Comparison of ENCODE assay signal across 1 cellular context in the genomic region with DNA sequence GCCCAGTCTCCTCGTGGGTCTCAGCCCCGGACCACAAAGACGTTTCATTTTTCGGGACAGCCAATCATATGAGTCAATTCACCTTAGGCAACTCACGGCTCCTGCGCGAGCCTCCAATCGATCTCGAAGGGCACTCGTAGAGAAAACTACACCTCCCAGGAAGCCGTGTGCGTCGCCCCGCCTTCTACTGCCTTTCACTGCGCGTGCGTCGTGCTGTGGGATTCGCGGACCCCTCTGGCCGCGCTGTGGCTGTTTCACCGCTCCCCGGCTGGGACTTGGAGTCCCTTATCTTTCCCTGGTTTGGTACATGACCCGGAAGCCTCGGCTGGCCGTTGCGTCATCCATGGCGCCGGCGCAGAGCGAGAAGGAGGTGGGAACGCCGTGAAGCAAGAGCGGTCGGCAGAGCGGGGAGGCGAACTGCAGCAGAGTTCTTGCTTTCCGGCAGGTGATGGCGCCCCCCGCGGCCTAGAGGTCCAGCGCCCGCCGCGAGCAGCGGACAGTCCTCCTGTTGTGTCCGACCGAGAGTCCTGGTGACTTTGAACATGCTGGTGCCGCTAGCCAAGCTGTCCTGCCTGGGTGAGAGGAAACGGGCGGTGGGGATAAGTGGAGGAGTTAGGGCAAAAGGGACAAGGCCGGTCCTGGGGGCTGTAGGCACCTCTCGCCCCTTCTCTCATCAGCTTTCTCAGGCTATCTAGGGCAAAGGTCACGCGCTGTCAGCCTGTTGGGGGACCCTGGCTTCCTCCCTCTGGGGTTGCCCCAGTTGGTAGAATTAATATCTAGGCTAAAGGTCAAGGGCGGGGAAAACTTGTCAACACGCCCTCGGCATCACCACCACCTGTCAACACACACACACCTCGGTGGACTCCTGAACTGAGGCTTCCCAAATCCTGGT.
A peak's percentile ranks its signal among the peaks of the same experiment; 100 is the strongest.
TF ChIP-seq lines count a peak whose summit lies in the region.

Gene ETFDH (plus strand): TSS at position 382 of the 892 bp plus-strand sequence. CDS start 161 bp downstream, at position 543.

TF ChIP-seq in HEK293, 187 proteins besides CTCF, POLR2A, EP300 and RAD21 (continued from another document and continues in another):
- TF ChIP-seq ZIC2 (tag by site-specific recombination; IDR thresholded peaks at IDR 0.05) (peak; percentile 78), SCRT1 (tag by site-specific recombination; IDR thresholded peaks at IDR 0.05; ENCODE audit: borderline replicate concordance) (peak; percentile 21; the same call in 1 of the 2 replicates), ZNF791 (tag by site-specific recombination; IDR thresholded peaks at IDR 0.05) (no peak), ZNF211 (tag by site-specific recombination; IDR thresholded peaks at IDR 0.05; ENCODE audit: low read depth) (no peak), ZNF624 (tag by site-specific recombination; IDR thresholded peaks at IDR 0.05) (no peak), ZNF621 (tag by site-specific recombination; IDR thresholded peaks at IDR 0.05) (no peak), KLF8 (tag by site-specific recombination; IDR thresholded peaks at IDR 0.05) (no peak; the same call in 1 of the 2 replicates), ZBTB11 (tag by site-specific recombination; conservative IDR thresholded peaks at IDR 0.05; ENCODE audit: low read depth) (peak; percentile 67), PRDM1 (tag by site-specific recombination; IDR thresholded peaks at IDR 0.05) (no peak), ZNF394 (tag by site-specific recombination; IDR thresholded peaks at IDR 0.05; ENCODE audit: borderline replicate concordance) (peak; percentile 52; the same call in 1 of the 2 replicates), SP2 (tag by site-specific recombination; IDR thresholded peaks at IDR 0.05) (peak; percentile 96), REPIN1 (tag by site-specific recombination; IDR thresholded peaks at IDR 0.05; ENCODE audit: low read depth) (no peak), ZNF623 (tag by site-specific recombination; IDR thresholded peaks at IDR 0.05) (no peak), MYNN (tag by site-specific recombination; IDR thresholded peaks at IDR 0.05; ENCODE audit: borderline replicate concordance) (no peak), ZNF112 (tag by site-specific recombination; IDR thresholded peaks at IDR 0.05) (no peak), ZNF629 (tag by site-specific recombination; IDR thresholded peaks at IDR 0.05) (peak; percentile 95), ZNF404 (tag by site-specific recombination; IDR thresholded peaks at IDR 0.05) (no peak), ZSCAN16 (tag by site-specific recombination; IDR thresholded peaks at IDR 0.05) (no peak), GFI1B (tag by site-specific recombination; IDR thresholded peaks at IDR 0.05) (no peak), ZNF114 (tag by site-specific recombination; IDR thresholded peaks at IDR 0.05) (no peak), ZNF239 (tag by site-specific recombination; IDR thresholded peaks at IDR 0.05) (no peak), ZBTB1 (tag by site-specific recombination; IDR thresholded peaks at IDR 0.05) (no peak), SP7 (tag by site-specific recombination; IDR thresholded peaks at IDR 0.05) (peak; percentile 30; the same call in 1 of the 2 replicates), ZNF341 (tag by site-specific recombination; IDR thresholded peaks at IDR 0.05; ENCODE audit: low read depth) (peak; percentile 89), KLF7 (tag by site-specific recombination; IDR thresholded peaks at IDR 0.05; ENCODE audit: borderline replicate concordance) (no peak), ZNF24 (tag by site-specific recombination; IDR thresholded peaks at IDR 0.05) (peak; percentile 66; the same call in 1 of the 2 replicates), MZF1 (tag by site-specific recombination; IDR thresholded peaks at IDR 0.05; ENCODE audit: borderline replicate concordance) (peak; percentile 60; the same call in 1 of the 2 replicates), ZNF530 (tag by site-specific recombination; IDR thresholded peaks at IDR 0.05; ENCODE audit: low read depth) (no peak), ZNF658 (tag by site-specific recombination; IDR thresholded peaks at IDR 0.05) (no peak), ELK4 (IDR thresholded peaks at IDR 0.05; ENCODE audit: borderline replicate concordance, low read depth, low read length) (no peak), TCF7L2 (IDR thresholded peaks at IDR 0.05; ENCODE audit: borderline replicate concordance, low read depth, low read length) (no peak), SETDB1 (IDR thresholded peaks at IDR 0.05; ENCODE audit: insufficient read length, low read length) (peak; percentile 16), ZNF660 (tag by site-specific recombination; IDR thresholded peaks at IDR 0.05) (peak; percentile 55; the same call in 1 of the 2 replicates), PRDM6 (tag by site-specific recombination; IDR thresholded peaks at IDR 0.05) (no peak)
- TF ChIP-seq, protein P1, sequence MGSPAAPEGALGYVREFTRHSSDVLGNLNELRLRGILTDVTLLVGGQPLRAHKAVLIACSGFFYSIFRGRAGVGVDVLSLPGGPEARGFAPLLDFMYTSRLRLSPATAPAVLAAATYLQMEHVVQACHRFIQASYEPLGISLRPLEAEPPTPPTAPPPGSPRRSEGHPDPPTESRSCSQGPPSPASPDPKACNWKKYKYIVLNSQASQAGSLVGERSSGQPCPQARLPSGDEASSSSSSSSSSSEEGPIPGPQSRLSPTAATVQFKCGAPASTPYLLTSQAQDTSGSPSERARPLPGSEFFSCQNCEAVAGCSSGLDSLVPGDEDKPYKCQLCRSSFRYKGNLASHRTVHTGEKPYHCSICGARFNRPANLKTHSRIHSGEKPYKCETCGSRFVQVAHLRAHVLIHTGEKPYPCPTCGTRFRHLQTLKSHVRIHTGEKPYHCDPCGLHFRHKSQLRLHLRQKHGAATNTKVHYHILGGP (tag by site-specific recombination; IDR thresholded peaks at IDR 0.05) = no peak
- TF ChIP-seq, protein P2, sequence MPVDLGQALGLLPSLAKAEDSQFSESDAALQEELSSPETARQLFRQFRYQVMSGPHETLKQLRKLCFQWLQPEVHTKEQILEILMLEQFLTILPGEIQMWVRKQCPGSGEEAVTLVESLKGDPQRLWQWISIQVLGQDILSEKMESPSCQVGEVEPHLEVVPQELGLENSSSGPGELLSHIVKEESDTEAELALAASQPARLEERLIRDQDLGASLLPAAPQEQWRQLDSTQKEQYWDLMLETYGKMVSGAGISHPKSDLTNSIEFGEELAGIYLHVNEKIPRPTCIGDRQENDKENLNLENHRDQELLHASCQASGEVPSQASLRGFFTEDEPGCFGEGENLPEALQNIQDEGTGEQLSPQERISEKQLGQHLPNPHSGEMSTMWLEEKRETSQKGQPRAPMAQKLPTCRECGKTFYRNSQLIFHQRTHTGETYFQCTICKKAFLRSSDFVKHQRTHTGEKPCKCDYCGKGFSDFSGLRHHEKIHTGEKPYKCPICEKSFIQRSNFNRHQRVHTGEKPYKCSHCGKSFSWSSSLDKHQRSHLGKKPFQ (tag by site-specific recombination; IDR thresholded peaks at IDR 0.05) = peak; percentile 75; the same call in 1 of the 2 replicates
- TF ChIP-seq, protein P3, sequence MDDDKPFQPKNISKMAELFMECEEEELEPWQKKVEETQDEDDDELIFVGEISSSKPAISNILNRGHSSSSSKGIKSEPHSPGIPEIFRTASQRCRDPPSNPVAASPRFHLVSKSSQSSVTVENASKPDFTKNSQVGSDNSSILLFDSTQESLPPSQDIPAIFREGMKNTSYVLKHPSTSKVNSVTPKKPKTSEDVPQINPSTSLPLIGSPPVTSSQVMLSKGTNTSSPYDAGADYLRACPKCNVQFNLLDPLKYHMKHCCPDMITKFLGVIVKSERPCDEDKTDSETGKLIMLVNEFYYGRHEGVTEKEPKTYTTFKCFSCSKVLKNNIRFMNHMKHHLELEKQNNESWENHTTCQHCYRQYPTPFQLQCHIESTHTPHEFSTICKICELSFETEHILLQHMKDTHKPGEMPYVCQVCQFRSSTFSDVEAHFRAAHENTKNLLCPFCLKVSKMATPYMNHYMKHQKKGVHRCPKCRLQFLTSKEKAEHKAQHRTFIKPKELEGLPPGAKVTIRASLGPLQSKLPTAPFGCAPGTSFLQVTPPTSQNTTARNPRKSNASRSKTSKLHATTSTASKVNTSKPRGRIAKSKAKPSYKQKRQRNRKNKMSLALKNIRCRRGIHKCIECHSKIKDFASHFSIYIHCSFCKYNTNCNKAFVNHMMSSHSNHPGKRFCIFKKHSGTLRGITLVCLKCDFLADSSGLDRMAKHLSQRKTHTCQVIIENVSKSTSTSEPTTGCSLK (tag by site-specific recombination; IDR thresholded peaks at IDR 0.05) = no peak
- TF ChIP-seq, protein P4, sequence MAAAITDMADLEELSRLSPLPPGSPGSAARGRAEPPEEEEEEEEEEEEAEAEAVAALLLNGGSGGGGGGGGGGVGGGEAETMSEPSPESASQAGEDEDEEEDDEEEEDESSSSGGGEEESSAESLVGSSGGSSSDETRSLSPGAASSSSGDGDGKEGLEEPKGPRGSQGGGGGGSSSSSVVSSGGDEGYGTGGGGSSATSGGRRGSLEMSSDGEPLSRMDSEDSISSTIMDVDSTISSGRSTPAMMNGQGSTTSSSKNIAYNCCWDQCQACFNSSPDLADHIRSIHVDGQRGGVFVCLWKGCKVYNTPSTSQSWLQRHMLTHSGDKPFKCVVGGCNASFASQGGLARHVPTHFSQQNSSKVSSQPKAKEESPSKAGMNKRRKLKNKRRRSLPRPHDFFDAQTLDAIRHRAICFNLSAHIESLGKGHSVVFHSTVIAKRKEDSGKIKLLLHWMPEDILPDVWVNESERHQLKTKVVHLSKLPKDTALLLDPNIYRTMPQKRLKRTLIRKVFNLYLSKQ (tag by site-specific recombination; IDR thresholded peaks at IDR 0.05; ENCODE audit: borderline replicate concordance) = no peak
- TF ChIP-seq, protein P5, sequence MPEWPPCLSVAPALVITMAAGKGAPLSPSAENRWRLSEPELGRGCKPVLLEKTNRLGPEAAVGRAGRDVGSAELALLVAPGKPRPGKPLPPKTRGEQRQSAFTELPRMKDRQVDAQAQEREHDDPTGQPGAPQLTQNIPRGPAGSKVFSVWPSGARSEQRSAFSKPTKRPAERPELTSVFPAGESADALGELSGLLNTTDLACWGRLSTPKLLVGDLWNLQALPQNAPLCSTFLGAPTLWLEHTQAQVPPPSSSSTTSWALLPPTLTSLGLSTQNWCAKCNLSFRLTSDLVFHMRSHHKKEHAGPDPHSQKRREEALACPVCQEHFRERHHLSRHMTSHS (tag by site-specific recombination; IDR thresholded peaks at IDR 0.05) = no peak
- TF ChIP-seq, protein P6, sequence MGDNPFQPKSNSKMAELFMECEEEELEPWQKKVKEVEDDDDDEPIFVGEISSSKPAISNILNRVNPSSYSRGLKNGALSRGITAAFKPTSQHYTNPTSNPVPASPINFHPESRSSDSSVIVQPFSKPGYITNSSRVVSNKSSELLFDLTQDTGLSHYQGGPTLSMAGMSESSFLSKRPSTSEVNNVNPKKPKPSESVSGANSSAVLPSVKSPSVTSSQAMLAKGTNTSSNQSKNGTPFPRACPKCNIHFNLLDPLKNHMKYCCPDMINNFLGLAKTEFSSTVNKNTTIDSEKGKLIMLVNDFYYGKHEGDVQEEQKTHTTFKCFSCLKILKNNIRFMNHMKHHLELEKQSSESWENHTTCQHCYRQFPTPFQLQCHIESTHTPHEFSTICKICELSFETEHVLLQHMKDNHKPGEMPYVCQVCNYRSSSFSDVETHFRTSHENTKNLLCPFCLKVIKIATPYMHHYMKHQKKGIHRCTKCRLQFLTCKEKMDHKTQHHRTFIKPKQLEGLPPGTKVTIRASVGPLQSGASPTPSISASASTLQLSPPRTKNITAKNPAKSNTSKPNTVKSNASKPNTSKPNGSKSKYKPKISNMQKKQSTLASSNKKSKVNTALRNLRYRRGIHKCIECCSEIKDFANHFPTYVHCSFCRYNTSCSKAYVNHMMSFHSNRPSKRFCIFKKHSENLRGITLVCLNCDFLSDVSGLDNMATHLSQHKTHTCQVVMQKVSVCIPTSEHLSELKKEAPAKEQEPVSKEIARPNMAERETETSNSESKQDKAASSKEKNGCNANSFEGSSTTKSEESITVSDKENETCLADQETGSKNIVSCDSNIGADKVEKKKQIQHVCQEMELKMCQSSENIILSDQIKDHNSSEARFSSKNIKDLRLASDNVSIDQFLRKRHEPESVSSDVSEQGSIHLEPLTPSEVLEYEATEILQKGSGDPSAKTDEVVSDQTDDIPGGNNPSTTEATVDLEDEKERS (tag by site-specific recombination; IDR thresholded peaks at IDR 0.05) = no peak
